ENCODE assay signal across 8 cellular contexts in the genomic region with DNA sequence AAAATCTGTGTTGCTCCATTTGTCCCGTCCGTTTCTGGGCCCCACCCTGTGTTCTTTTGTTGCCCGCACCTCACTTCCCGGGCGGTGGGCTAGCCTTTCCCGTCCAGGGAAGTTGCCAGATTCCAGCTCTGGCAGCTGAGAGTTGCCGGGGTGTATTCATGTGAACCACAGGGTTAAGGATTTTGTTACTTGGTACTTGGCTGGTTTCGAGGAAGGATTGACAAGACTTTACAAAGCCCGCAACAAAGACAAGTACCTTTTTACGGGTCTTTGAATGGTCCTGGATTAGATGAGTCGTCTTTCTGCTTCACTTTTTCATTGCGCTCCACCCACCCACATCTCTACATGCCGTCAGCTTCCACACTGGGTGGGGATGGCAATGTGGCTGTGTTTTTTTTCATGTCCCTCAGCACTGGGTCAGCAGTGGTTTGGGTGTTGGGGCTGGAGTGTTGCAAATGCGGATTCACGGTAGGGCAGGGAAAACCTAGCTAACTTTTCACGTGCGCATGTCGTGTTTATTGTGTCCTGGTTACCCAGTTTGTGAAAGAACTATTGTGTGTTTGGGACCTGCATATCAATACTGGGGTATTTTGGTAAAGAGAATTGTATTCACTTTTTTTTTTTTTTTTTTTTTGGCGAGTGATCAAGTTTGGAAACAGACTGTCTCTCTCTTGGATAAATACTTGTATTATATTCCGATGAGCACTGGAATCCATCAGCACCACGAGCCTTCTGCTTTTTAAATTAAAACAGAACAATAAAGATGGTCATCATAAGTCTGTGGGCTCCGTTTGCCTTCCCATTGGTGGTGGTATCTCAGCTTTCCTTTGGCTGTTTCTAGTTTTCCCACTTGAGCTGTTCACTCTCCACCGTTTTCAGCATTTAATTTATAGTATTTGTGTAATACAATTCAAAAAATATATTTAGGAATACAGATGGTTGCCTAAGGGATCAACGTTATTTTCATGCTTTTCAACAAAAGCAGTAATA. TPM values are rescaled to one million over a fixed set of nuclear protein-coding genes. Genes with fewer than 3 reads are reported as not detected.
DNase-seq lines count a peak whose midpoint lies in the region; ATAC-seq and TF ChIP-seq lines count a peak whose summit lies in the region.

No MANE protein-coding gene starts in this region.

- H3K79me2 ChIP-seq in parathyroid adenoma, result peaks cover 4% of the 10 kb centered on the region

- no peak overlapping the region for H3K9ac ChIP-seq in parathyroid adenoma

- peak overlapping the region; percentile 80 for H3K4me2 ChIP-seq in parathyroid adenoma (ENCODE audit: low read length)

- peak overlapping the region; percentile 91 for H3K27ac ChIP-seq in parathyroid adenoma

- peak overlapping the region; percentile 92 for H3K27ac Mint-ChIP-seq in activated CD8-positive, alpha-beta memory T cell treated with anti-CD3 and anti-CD28 coated beads, Interleukin-2, amount 10 ng/mL, durations not matched to agents 7 days and 5 days

- peaks cover 64% of the 10 kb centered on the region for H3K4me1 Mint-ChIP-seq in activated CD8-positive, alpha-beta memory T cell treated with anti-CD3 and anti-CD28 coated beads, Interleukin-2, amount 10 ng/mL, durations not matched to agents 7 days and 5 days

- TF ChIP-seq CTCF in fibroblast of pulmonary artery (IDR thresholded peaks at IDR 0.05; ENCODE audit: low read length, missing control alignments), result no peak
- no peak for TF ChIP-seq CTCF in parathyroid adenoma (IDR thresholded peaks at IDR 0.05)

- CTCF ChIA-PET in HEK293T (lab: Yijun Ruan, JAX), result interaction anchor here (0.7 kb wide), 1 partner anchor 30 kb away, joined by 4 read pairs; no protein-coding TSS in a partner anchor
- CTCF ChIA-PET in activated CD8-positive, alpha-beta memory T cell treated with anti-CD3 and anti-CD28 coated beads, Interleukin-2, amount 10 ng/mL, durations not matched to agents 7 days and 5 days (lab: Charles Lee), result interaction anchor here (0.7 to 2.6 kb wide), 14 partner anchors 9 to 299 kb away, joined by 3 to 12 read pairs (median 4); partner anchors contain the start of gene IRF4

- H2AFZ ChIP-seq in parathyroid adenoma, result peak overlapping the region; percentile 89

- H3K4me1 ChIP-seq in parathyroid adenoma, result no peaks in the 10 kb centered on the region

- no peaks in the 10 kb centered on the region for H3K27me3 ChIP-seq in parathyroid adenoma (ENCODE audit: control insufficient read depth, insufficient read depth, low read length)

- no peaks in the 10 kb centered on the region for H3K9me3 ChIP-seq in parathyroid adenoma (ENCODE audit: control insufficient read depth, low read length)

- H3K27me3 Mint-ChIP-seq in activated CD8-positive, alpha-beta memory T cell treated with anti-CD3 and anti-CD28 coated beads, Interleukin-2, amount 10 ng/mL, durations not matched to agents 7 days and 5 days, result no peaks in the 10 kb centered on the region

- DNase-seq in HEK293T (ENCODE audit: extremely low spot score), result no peak
- DNase-seq in activated CD8-positive, alpha-beta memory T cell treated with anti-CD3 and anti-CD28 coated beads, Interleukin-2, amount 10 ng/mL, durations not matched to agents 7 days and 5 days, result no peak
- peak; percentile 16 for DNase-seq in fibroblast of pulmonary artery (ENCODE audit: low read depth)
- no peak for DNase-seq in LoVo (ENCODE audit: low spot score)
- DNase-seq in mucosa of gallbladder (ENCODE audit: low spot score), result no peak
- no peak for DNase-seq in NCI-H345 (lab: John Stamatoyannopoulos, UW)

- no peaks in the 10 kb centered on the region for H3K9me3 Mint-ChIP-seq in activated CD8-positive, alpha-beta memory T cell treated with anti-CD3 and anti-CD28 coated beads, Interleukin-2, amount 10 ng/mL, durations not matched to agents 7 days and 5 days (ENCODE audit: low read depth)

- no peak for ATAC-seq in activated CD8-positive, alpha-beta memory T cell treated with anti-CD3 and anti-CD28 coated beads, Interleukin-2, amount 10 ng/mL, durations not matched to agents 7 days and 5 days
- no peak for ATAC-seq in GM19351 (IDR thresholded peaks at IDR 0.05; ENCODE audit: unreplicated experiment)

- peaks cover 21% of the 10 kb centered on the region for H3K36me3 Mint-ChIP-seq in activated CD8-positive, alpha-beta memory T cell treated with anti-CD3 and anti-CD28 coated beads, Interleukin-2, amount 10 ng/mL, durations not matched to agents 7 days and 5 days

- H3K36me3 ChIP-seq in parathyroid adenoma (ENCODE audit: control insufficient read depth, insufficient read depth, low read length), result no peaks in the 10 kb centered on the region

- POLR2A ChIA-PET in HEK293T (lab: Yijun Ruan, JAX), result interaction anchor here (0.6 to 1.0 kb wide), 2 partner anchors 40 to 115 kb away, joined by 3 read pairs; no protein-coding TSS in a partner anchor

- peak overlapping the region; percentile 67 for H3K4me3 ChIP-seq in fibroblast of pulmonary artery (replicated peaks; ENCODE audit: low read depth, low read length)
- H3K4me3 ChIP-seq in parathyroid adenoma (ENCODE audit: low read depth, low read length), result peak overlapping the region; percentile 73

- H3K4me3 Mint-ChIP-seq in activated CD8-positive, alpha-beta memory T cell treated with anti-CD3 and anti-CD28 coated beads, Interleukin-2, amount 10 ng/mL, durations not matched to agents 7 days and 5 days, result peak overlapping the region; percentile 92

TF ChIP-seq in HEK293T, 16 proteins besides CTCF, POLR2A, EP300 and RAD21:
- TF ChIP-seq ZNF384 (IDR thresholded peaks at IDR 0.05) (peak; percentile 41; the same call in 1 of the 2 replicates), LEF1 (IDR thresholded peaks at IDR 0.05; ENCODE audit: borderline replicate concordance) (no peak), SP1 (IDR thresholded peaks at IDR 0.05) (no peak), NFRKB (IDR thresholded peaks at IDR 0.05) (no peak), FOXM1 (IDR thresholded peaks at IDR 0.05; ENCODE audit: borderline replicate concordance) (no peak)

RNA-seq across cellular contexts. Expression of gene DUSP22, which starts 1.2 kb away (rescaled TPM):
- total RNA-seq in activated CD8-positive, alpha-beta memory T cell treated with anti-CD3 and anti-CD28 coated beads, Interleukin-2, amount 10 ng/mL, durations not matched to agents 7 days and 5 days, result 10 to 100 TPM; 38.1 to 47.8 TPM
- total RNA-seq in mucosa of gallbladder, result 36.4 TPM
